ENCODE assay signal across 26 cellular contexts in genomic region chr5:158785397-158785796, GRCh38.
DNase-seq lines count a peak whose midpoint lies in the region; ATAC-seq and TF ChIP-seq lines count a peak whose summit lies in the region.
"Had no signal": no experiment of that assay in that cellular context is flagged by ENCODE, and none has a peak within 500 bp of the region (broad histone marks: within the 10 kb centered on the region; RNA-seq: fewer than 3 reads in every experiment).

No MANE protein-coding gene starts in this region.

- H3K4me3 ChIP-seq in mammary epithelial cell (replicated peaks in 1 of 3; ENCODE audit: insufficient read depth in 1 of 3, low read depth in 2 of 3, low read length in 3 of 3) (no peak overlapping the region), adipocyte (ENCODE audit: low read length) (no peak overlapping the region), fibroblast of the aortic adventitia (ENCODE audit: low read depth, low read length) (no peak overlapping the region), tibial nerve (no peak overlapping the region)

- peaks cover 11% of the 10 kb centered on the region for H3K27me3 Mint-ChIP-seq in MCF 10A (ENCODE audit: insufficient read depth, unreplicated experiment)
- no peaks in the 10 kb centered on the region for H3K27me3 Mint-ChIP-seq in CD4-positive, alpha-beta T cell
- H3K27me3 Mint-ChIP-seq: B cell; dendritic cell treated with granulocyte-macrophage colony-stimulating factor and Interleukin-4, amounts not matched to agents 40 ng/mL and 50 ng/mL, for 4 days; naive thymus-derived CD4-positive, alpha-beta T cell had no signal

- H2AFZ ChIP-seq in mammary epithelial cell (ENCODE audit: low read depth, low read length) = no peak overlapping the region

- H3K27me3 ChIP-seq in mammary epithelial cell (ENCODE audit: insufficient read depth, low read length) (peaks cover 4% of the 10 kb centered on the region), adipocyte (replicated peaks; ENCODE audit: control insufficient read depth, insufficient read depth, low read length) (no peaks in the 10 kb centered on the region), tibial nerve (no peaks in the 10 kb centered on the region)
- H3K27me3 ChIP-seq in CD4-positive, alpha-beta T cell (ENCODE audit: control insufficient read depth, insufficient read depth, low read length) = no peaks in the 10 kb centered on the region

- H3K36me3 ChIP-seq in mammary epithelial cell (ENCODE audit: insufficient read depth, low read length) (no peaks in the 10 kb centered on the region), adipocyte (ENCODE audit: control insufficient read depth, insufficient read depth, low read length, severe bottlenecking) (peaks cover 39% of the 10 kb centered on the region), tibial nerve (no peaks in the 10 kb centered on the region)

- no peaks in the 10 kb centered on the region for H3K36me3 Mint-ChIP-seq in MCF 10A (ENCODE audit: insufficient read depth, unreplicated experiment)
- H3K36me3 Mint-ChIP-seq in CD4-positive, alpha-beta T cell (ENCODE audit: low read depth) = no peaks in the 10 kb centered on the region
- H3K36me3 Mint-ChIP-seq: naive thymus-derived CD4-positive, alpha-beta T cell had no signal

- H3K27ac ChIP-seq in mammary epithelial cell (ENCODE audit: insufficient read depth, low read depth, low read length) = no peak overlapping the region
- H3K27ac ChIP-seq in tibial nerve = peak overlapping the region in 3 of 4 donors; percentile 11 to 63 (median 57)
- H3K27ac ChIP-seq in CD4-positive, alpha-beta T cell (ENCODE audit: low read depth, low read length) = no peak overlapping the region
- H3K27ac ChIP-seq: 22Rv1 had no signal

- CTCF ChIA-PET in MCF 10A (lab: Yijun Ruan, JAX) (interaction anchor here (1.5 kb wide), 2 partner anchors 20 to 89 kb away, joined by 3 read pairs; no protein-coding TSS in a partner anchor), mammary epithelial cell (lab: Charles Lee; ENCODE audit: low non-redundant PET) (no interaction called here)
- CTCF ChIA-PET in CD4-positive, alpha-beta T cell (lab: Charles Lee) = no interaction called here

- WGBS in mammary epithelial cell (ENCODE audit: low coverage, missing lambda C conversion rate) = 61% methylated on average over 2 of the region's 2 CpGs
- 25 to 27% methylated on average over 2 of the region's 2 CpGs for WGBS in tibial nerve, 2 donors

- POLR2A ChIA-PET in MCF 10A (lab: Yijun Ruan, JAX) = no interaction called here
- POLR2A ChIA-PET in CD4-positive, alpha-beta T cell (lab: Charles Lee) = no interaction called here

- H4K20me1 ChIP-seq in mammary epithelial cell (ENCODE audit: insufficient read depth, low read length) = no peaks in the 10 kb centered on the region

- TF ChIP-seq CTCF in MCF 10A (IDR thresholded peaks at IDR 0.05; ENCODE audit: unreplicated experiment) (no peak), mammary epithelial cell (conservative IDR thresholded peaks at IDR 0.05 in 1 of 2, IDR thresholded peaks at IDR 0.05 in 1 of 2; ENCODE audit: extremely low read depth in 1 of 2, insufficient read depth in 1 of 2, low read depth in 1 of 2, low read length in 2 of 2) (no peak), fibroblast of the aortic adventitia (IDR thresholded peaks at IDR 0.05; ENCODE audit: insufficient read depth, low read length) (no peak), tibial nerve (IDR thresholded peaks at IDR 0.05) (no peak)
- no peak for TF ChIP-seq CTCF in CD4-positive, alpha-beta T cell (IDR thresholded peaks at IDR 0.05)

- H3K9me3 ChIP-seq in mammary epithelial cell (replicated peaks; ENCODE audit: insufficient read depth, low read length) (no peaks in the 10 kb centered on the region), adipocyte (ENCODE audit: control insufficient read depth, low read length) (no peaks in the 10 kb centered on the region), tibial nerve (no peaks in the 10 kb centered on the region)
- H3K9me3 ChIP-seq in CD4-positive, alpha-beta T cell (ENCODE audit: control insufficient read depth, low read length) = no peaks in the 10 kb centered on the region

- H3K9ac ChIP-seq in mammary epithelial cell (ENCODE audit: insufficient read depth, low read length) (no peak overlapping the region), adipocyte (ENCODE audit: low read length) (peak overlapping the region; percentile 63)

- H3K4me1 ChIP-seq in mammary epithelial cell (ENCODE audit: insufficient read depth, low read length) = no peaks in the 10 kb centered on the region
- H3K4me1 ChIP-seq in adipocyte (ENCODE audit: control insufficient read depth, insufficient read depth, low read length) = peaks cover 52% of the 10 kb centered on the region
- H3K4me1 ChIP-seq in tibial nerve = peaks cover 0 to 28% (median 2%) of the 10 kb centered on the region in 4 donors

- dilution Hi-C loops in mammary epithelial cell (cut with HindIII; ENCODE audit: low sequenced_read_pairs) = no loop called here

- no peak overlapping the region for H3K27ac Mint-ChIP-seq in MCF 10A (ENCODE audit: low read depth, unreplicated experiment)
- H3K27ac Mint-ChIP-seq in CD4-positive, alpha-beta T cell = no peak overlapping the region
- H3K27ac Mint-ChIP-seq: activated T-cell treated with anti-CD3 and anti-CD28 coated beads, Interleukin-2, amount 50 U/mL, for 24 hours; B cell; dendritic cell treated with granulocyte-macrophage colony-stimulating factor and Interleukin-4, amounts not matched to agents 40 ng/mL and 50 ng/mL, for 4 days; naive thymus-derived CD4-positive, alpha-beta T cell; T-helper 1 cell treated with Interleukin-12 subunit alpha and Interleukin-12 subunit beta and Interleukin-4 antibody, amounts not matched to agents 30 μg/mL and 1 μg/mL, for 36 hours had no signal

- H3K9me3 Mint-ChIP-seq in MCF 10A (ENCODE audit: unreplicated experiment) = peaks cover 6% of the 10 kb centered on the region
- no peaks in the 10 kb centered on the region for H3K9me3 Mint-ChIP-seq in CD4-positive, alpha-beta T cell
- H3K9me3 Mint-ChIP-seq: activated T-cell treated with anti-CD3 and anti-CD28 coated beads, Interleukin-2, amount 50 U/mL, for 24 hours; dendritic cell treated with granulocyte-macrophage colony-stimulating factor and Interleukin-4, amounts not matched to agents 40 ng/mL and 50 ng/mL, for 4 days; naive thymus-derived CD4-positive, alpha-beta T cell; T-helper 1 cell treated with Interleukin-12 subunit alpha and Interleukin-12 subunit beta and Interleukin-4 antibody, amounts not matched to agents 30 μg/mL and 1 μg/mL, for 36 hours had no signal

- in situ Hi-C loops in mammary epithelial cell (cut with MboI; ENCODE audit: low sequenced_read_pairs in 2 of 2) = no loop called here

- H3K4me3 Mint-ChIP-seq in MCF 10A (ENCODE audit: unreplicated experiment) = no peak overlapping the region
- H3K4me3 Mint-ChIP-seq in CD4-positive, alpha-beta T cell = no peak overlapping the region
- H3K4me3 Mint-ChIP-seq: activated T-cell treated with anti-CD3 and anti-CD28 coated beads, Interleukin-2, amount 50 U/mL, for 24 hours; B cell; dendritic cell treated with granulocyte-macrophage colony-stimulating factor and Interleukin-4, amounts not matched to agents 40 ng/mL and 50 ng/mL, for 4 days; naive thymus-derived CD4-positive, alpha-beta T cell; T-helper 1 cell treated with Interleukin-12 subunit alpha and Interleukin-12 subunit beta and Interleukin-4 antibody, amounts not matched to agents 30 μg/mL and 1 μg/mL, for 36 hours had no signal

- intact Hi-C loops in MCF 10A (cut with micrococcal nuclease) = no loop called here
- intact Hi-C loops in mammary epithelial cell (cut with micrococcal nuclease) = no loop called here
- intact Hi-C loops in CD4-positive, alpha-beta T cell (cut with DNase I, micrococcal nuclease) = no loop called here

- BruUV-seq in MCF 10A (replicated peaks; lab: Mats Ljungman, UMichigan) (no TSS peak), mammary epithelial cell (replicated peaks; lab: Mats Ljungman, UMichigan) (no TSS peak)

- no peaks in the 10 kb centered on the region for H3K4me1 Mint-ChIP-seq in MCF 10A (ENCODE audit: insufficient read depth, unreplicated experiment)
- H3K4me1 Mint-ChIP-seq in CD4-positive, alpha-beta T cell (ENCODE audit: low read depth) = no peaks in the 10 kb centered on the region
- H3K4me1 Mint-ChIP-seq: naive thymus-derived CD4-positive, alpha-beta T cell had no signal

- H3K79me2 ChIP-seq in mammary epithelial cell (ENCODE audit: insufficient read depth, low read length) = no peaks in the 10 kb centered on the region

- DNase-seq in MCF 10A (ENCODE audit: unreplicated experiment) (peak; percentile 11), mammary epithelial cell (no peak), adipocyte (ENCODE audit: low read depth) (peak; percentile 57), fibroblast of the aortic adventitia (ENCODE audit: low read depth) (peak; percentile 46), tibial nerve (ENCODE audit: low spot score in 2 of 2) (no peak), glomerular visceral epithelial cell (ENCODE audit: extremely low spot score) (no peak)
- no peak for DNase-seq in CD4-positive, alpha-beta T cell
- DNase-seq: activated gamma-delta T cell treated with Interleukin-2 at 50 U/mL for 16 hours; activated T-cell treated with anti-CD3 and anti-CD28 coated beads, Interleukin-2, amount 50 U/mL, for 24 hours; COR-L47; DMS79; GF-D8; KG1; left colon; MV-4-11; naive thymus-derived CD4-positive, alpha-beta T cell; NCI-H1694; NCI-H2171; NCI-H524; stimulated activated CD4-positive, alpha-beta T cell treated with anti-CD3 and anti-CD28 coated beads, Interleukin-4, amount 100 ng/mL, for 4 hours; stimulated activated naive CD4-positive, alpha-beta T cell treated with Interleukin-2 at 50 U/mL for 16 hours had no signal

- H3K4me2 ChIP-seq in mammary epithelial cell (ENCODE audit: insufficient read depth, low read depth, low read length) = no peak overlapping the region

- no peak for TF ChIP-seq POLR2A in tibial nerve (IDR thresholded peaks at IDR 0.05)

- ATAC-seq in GM19452 (IDR thresholded peaks at IDR 0.05; ENCODE audit: unreplicated experiment) = no peak
- no peak for ATAC-seq in CD4-positive, alpha-beta T cell (ENCODE audit: poor library complexity)
- ATAC-seq: left colon; naive thymus-derived CD4-positive, alpha-beta T cell had no signal

- no peak for TF ChIP-seq EP300 in tibial nerve (IDR thresholded peaks at IDR 0.05)

Comparison
In these comparisons a context has a peak if more than half of its experiments do, and no peak if none do; other contexts are left out.
1. DNase-seq: peak in MCF 10A (single experiment), adipocyte (single experiment) and fibroblast of the aortic adventitia (single experiment); none in mammary epithelial cell (single experiment), tibial nerve (0 of 2), glomerular visceral epithelial cell (single experiment) and CD4-positive, alpha-beta T cell (0 of 10).
2. H3K27ac ChIP-seq: peak in tibial nerve (3 of 4); none in mammary epithelial cell (single experiment) and CD4-positive, alpha-beta T cell (single experiment).